Comparison of ENCODE assay signal across 8 cellular contexts in the genomic region with DNA sequence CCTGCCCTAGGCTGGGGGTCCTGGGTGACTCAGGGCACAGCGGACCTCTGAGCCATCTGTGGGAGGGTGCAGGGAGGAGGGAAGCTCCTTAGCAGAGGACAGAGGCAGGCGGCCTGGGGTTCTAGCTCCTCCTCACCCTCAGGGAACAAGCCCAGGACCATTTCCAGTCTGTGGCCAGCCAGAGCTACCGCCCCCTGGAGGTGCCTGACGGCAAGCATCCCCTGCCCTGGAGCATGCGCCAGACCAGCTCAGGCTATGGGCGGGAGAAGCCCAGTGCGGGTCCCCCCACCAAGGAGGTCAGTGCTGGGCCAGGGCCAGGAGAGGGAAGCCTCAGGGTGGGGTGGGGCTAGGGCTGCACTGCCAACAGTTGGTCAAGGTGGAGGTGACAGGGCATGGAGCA. TPM values are rescaled to one million over a fixed set of nuclear protein-coding genes. Genes with fewer than 3 reads are reported as not detected.
DNase-seq lines count a peak whose midpoint lies in the region; ATAC-seq, FAIRE-seq and TF ChIP-seq lines count a peak whose summit lies in the region.

No MANE protein-coding gene starts in this region.

- H3K36me3 ChIP-seq in ascending aorta: peaks cover 0 to 5% of the 10 kb centered on the region in 2 donors
- no peaks in the 10 kb centered on the region for H3K36me3 ChIP-seq in small intestine (ENCODE audit: control insufficient read depth in 2 of 2, insufficient read depth in 2 of 2, low read length in 2 of 2)

- 30 to 44% (median 43%) methylated on average over 6 to 7 of the region's 7 CpGs for WGBS in small intestine, 3 donors

- H3K27me3 ChIP-seq in ascending aorta: no peaks in the 10 kb centered on the region
- no peaks in the 10 kb centered on the region for H3K27me3 ChIP-seq in small intestine (ENCODE audit: control insufficient read depth in 2 of 2, insufficient read depth in 2 of 2, low read length in 2 of 2)

- no peak for FAIRE-seq in small intestine (lab: Jason Lieb, UNC)

- H3K4me3 ChIP-seq in ascending aorta: no peak overlapping the region
- no peak overlapping the region for H3K4me3 ChIP-seq in small intestine (ENCODE audit: low read depth in 1 of 2, low read length in 2 of 2)

- no peaks in the 10 kb centered on the region for H3K36me3 Mint-ChIP-seq in nephron (ENCODE audit: low read depth)

- H3K9me3 ChIP-seq in ascending aorta (no peaks in the 10 kb centered on the region), small intestine (ENCODE audit: control insufficient read depth, low read depth) (no peaks in the 10 kb centered on the region)

- no peak for ATAC-seq in GM21515 (IDR thresholded peaks at IDR 0.05; ENCODE audit: unreplicated experiment)

- H3K4me1 Mint-ChIP-seq in nephron: peaks cover 32% of the 10 kb centered on the region

- peaks cover 8% of the 10 kb centered on the region for H3K27me3 Mint-ChIP-seq in nephron (ENCODE audit: low read depth)

- H3K27ac ChIP-seq in ascending aorta (no peak overlapping the region), small intestine (ENCODE audit: low read depth in 1 of 2, low read length in 1 of 2) (no peak overlapping the region)

- H3K4me1 ChIP-seq in ascending aorta: peaks cover 0 to 4% of the 10 kb centered on the region in 2 donors
- no peaks in the 10 kb centered on the region for H3K4me1 ChIP-seq in small intestine (ENCODE audit: control insufficient read depth in 2 of 2, insufficient read depth in 1 of 2, low read depth in 1 of 2, low read length in 1 of 2)

- TF ChIP-seq CTCF in LNCAP (IDR thresholded peaks at IDR 0.05) (peak; percentile 55), ascending aorta (IDR thresholded peaks at IDR 0.05) (peak in 2 of 3 experiments; percentile 26 to 40), nephron (IDR thresholded peaks at IDR 0.05; ENCODE audit: unreplicated experiment in 3 of 3) (peak; percentile 30 to 53 (median 50))

- intact Hi-C loops in ascending aorta (cut with DNase I): no loop called here

- no peaks in the 10 kb centered on the region for H3K9me3 Mint-ChIP-seq in nephron

- H3K27ac Mint-ChIP-seq in nephron: no peak overlapping the region

- no peak overlapping the region for H3K4me3 Mint-ChIP-seq in nephron

- DNase-seq in COLO668 (lab: John Stamatoyannopoulos, UW; ENCODE audit: unreplicated experiment): peak; percentile 20
- no peak for DNase-seq in ascending aorta (ENCODE audit: low spot score in 2 of 2)
- no peak for DNase-seq in SW 1271 (lab: John Stamatoyannopoulos, UW)
- no peak for DNase-seq in NCI-H128 (lab: John Stamatoyannopoulos, UW; ENCODE audit: unreplicated experiment)
- DNase-seq in small intestine: no peak

RNA-seq across cellular contexts. Expression of gene LRRC10B, which starts 26.0 kb away (rescaled TPM):
- total RNA-seq in ascending aorta: 0.85 TPM
- 1 to 10 TPM in 1 of 3 donors, under 1 TPM in 1, not detected in 1; 0.22 to 2.6 TPM for polyA plus RNA-seq in small intestine

RNA-seq across cellular contexts. Expression of gene SDHAF2, which starts 52.6 kb away (rescaled TPM):
- 13.6 TPM for total RNA-seq in ascending aorta
- polyA plus RNA-seq in small intestine: 10 to 100 TPM; 43.9 to 63.0 (median 59.5) TPM

RNA-seq across cellular contexts. Expression of gene CPSF7, which starts 52.7 kb away (rescaled TPM):
- 22.9 TPM for total RNA-seq in ascending aorta
- 10 to 100 TPM; 30.3 to 56.4 (median 39.1) TPM for polyA plus RNA-seq in small intestine
